ENCODE assay signal across 32 cellular contexts in genomic region chr6:24016286-24016685, GRCh38.
"Had no signal": no experiment of that assay in that cellular context is flagged by ENCODE, and none has a peak within 500 bp of the region (broad histone marks: within the 10 kb centered on the region; RNA-seq: fewer than 3 reads in every experiment).

No MANE protein-coding gene starts in this region.

- H3K36me3 Mint-ChIP-seq: T-cell had no signal

- H3K9ac ChIP-seq: KMS-11 had no signal

- H3K4me3 ChIP-seq: MG63, Peyer's patch, SJSA1 had no signal

- ATAC-seq: PC-3, SK-N-SH treated with all-trans-retinoic acid at 6 μM for 48 hours, T-cell had no signal

- H3K4me1 ChIP-seq: Peyer's patch, SJSA1 had no signal

- H3K9me3 ChIP-seq: MG63, Peyer's patch had no signal

- H3K4me3 Mint-ChIP-seq: T-cell had no signal

- H3K27me3 ChIP-seq: MG63, Peyer's patch, SJSA1 had no signal

- H3K27ac ChIP-seq: KMS-11, Peyer's patch, SJSA1 had no signal

- H3K36me3 ChIP-seq: MG63, Peyer's patch, SJSA1 had no signal

- H3K4me1 Mint-ChIP-seq: T-cell had no signal

- H3K27me3 Mint-ChIP-seq: T-cell had no signal

- H3K4me2 ChIP-seq: KMS-11 had no signal

- DNase-seq: Karpas-422; MG63; NCI-H1048; NCI-H1092 treated with DMSO at 0.1 percent for 48 hours; NCI-H1105 treated with DMSO at 0.1 percent for 48 hours; NCI-H1436; NCI-H146; NCI-H1694; NCI-H187; NCI-H1930; NCI-H2029 treated with DMSO at 0.1 percent for 48 hours; NCI-H2081 treated with DMSO at 0.1 percent for 48 hours; NCI-H2107; NCI-H2171; NCI-H226; NCI-H446 treated with DMSO at 0.1 percent for 48 hours; NCI-H510A; NCI-H524; NCI-H526; NCI-H748 treated with DMSO at 0.1 percent for 48 hours; NCI-H82; NK-92 treated with Interleukin-12 subunit alpha and Interleukin-12 subunit beta, amount 100 ng/mL, for 24 hours; OCI-M1; PC-3; Peyer's patch; Right ventricle myocardium superior; RPMI8226; SHP77 treated with DMSO at 0.1 percent for 48 hours; T-cell had no signal

- H3K27ac Mint-ChIP-seq: T-cell had no signal
